1 cellular context compared by ENCODE assay signal in the genomic region with DNA sequence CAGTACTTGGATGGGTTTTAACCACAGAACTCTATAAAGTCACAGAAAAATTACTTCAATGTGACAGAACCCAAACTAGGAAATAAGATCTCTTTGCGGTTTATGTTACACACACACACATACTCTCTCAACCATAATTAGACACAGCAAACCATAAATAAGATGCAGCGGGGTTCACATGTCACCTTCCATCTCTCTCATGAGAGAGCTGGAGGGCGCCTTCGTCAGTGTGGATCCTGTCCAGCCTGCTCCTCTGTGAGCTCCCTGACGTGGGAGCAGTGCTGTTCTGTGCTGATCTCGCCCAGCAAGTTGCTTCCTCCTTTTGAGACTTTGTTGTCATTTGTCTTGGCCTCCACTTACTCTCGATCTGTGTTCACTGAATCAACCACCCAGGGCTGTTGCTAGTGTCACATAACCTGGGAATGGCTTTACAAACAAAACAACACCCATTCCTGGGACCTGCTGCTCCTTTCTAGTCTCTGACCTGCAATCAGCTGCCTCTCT.
A peak's percentile ranks its signal among the peaks of the same experiment; 100 is the strongest.
TF ChIP-seq lines count a peak whose summit lies in the region.

No MANE protein-coding gene starts in this region.

TF ChIP-seq in GM12878, 131 proteins besides CTCF, POLR2A, EP300 and RAD21 (continued from another document and continues in another):
- no peak for TF ChIP-seq POLR2AphosphoS2 (IDR thresholded peaks at IDR 0.05; ENCODE audit: low read depth, low read length)
- peak; percentile 68; the same call in 1 of the 2 replicates for TF ChIP-seq BCL11A (IDR thresholded peaks at IDR 0.05; ENCODE audit: low read depth, low read length)
- TF ChIP-seq SPI1 (IDR thresholded peaks at IDR 0.05; ENCODE audit: borderline replicate concordance, insufficient read depth, low read depth, low read length) = no peak
- TF ChIP-seq PAX5 (IDR thresholded peaks at IDR 0.05; ENCODE audit: borderline replicate concordance, low read depth, low read length) = 0 out of 2 replicates have a peak, but pooled peaks have one; percentile 5
- TF ChIP-seq PRDM15 (CRISPR knock-in tag; IDR thresholded peaks at IDR 0.05) = no peak
- TF ChIP-seq ZNF274 (IDR thresholded peaks at IDR 0.05; ENCODE audit: insufficient read depth, insufficient read length) = no peak
- TF ChIP-seq PKNOX1 (IDR thresholded peaks at IDR 0.05) = peak; percentile 48; the same call in 1 of the 2 replicates
- no peak for TF ChIP-seq HCFC1 (IDR thresholded peaks at IDR 0.05; ENCODE audit: low read length)
- TF ChIP-seq, protein P1, sequence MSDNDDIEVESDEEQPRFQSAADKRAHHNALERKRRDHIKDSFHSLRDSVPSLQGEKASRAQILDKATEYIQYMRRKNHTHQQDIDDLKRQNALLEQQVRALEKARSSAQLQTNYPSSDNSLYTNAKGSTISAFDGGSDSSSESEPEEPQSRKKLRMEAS (IDR thresholded peaks at IDR 0.05; ENCODE audit: low read depth, low read length) = no peak
- TF ChIP-seq TCF12 (IDR thresholded peaks at IDR 0.05; ENCODE audit: low read depth, low read length) = no peak
- peak; percentile 41; the same call in 1 of the 2 replicates for TF ChIP-seq ZNF24 (IDR thresholded peaks at IDR 0.05)
- no peak for TF ChIP-seq HDAC2 (IDR thresholded peaks at IDR 0.05)
- TF ChIP-seq TBL1XR1 (IDR thresholded peaks at IDR 0.05; ENCODE audit: low read depth, low read length) = no peak; the same call in 1 of the 2 replicates
- no peak for TF ChIP-seq ZBTB33 (IDR thresholded peaks at IDR 0.05)
- TF ChIP-seq IKZF2 (IDR thresholded peaks at IDR 0.05) = peak in 1 of 2 experiments; percentile 58; a peak in 2 of 4 replicates
- TF ChIP-seq ZSCAN29 (IDR thresholded peaks at IDR 0.05) = no peak
- TF ChIP-seq BACH1 (IDR thresholded peaks at IDR 0.05; ENCODE audit: borderline replicate concordance) = peak; percentile 53; the same call in 1 of the 2 replicates
- TF ChIP-seq POU2F2 (IDR thresholded peaks at IDR 0.05; ENCODE audit: borderline replicate concordance, low read depth, low read length) = no peak
- TF ChIP-seq EGR1 (IDR thresholded peaks at IDR 0.05; ENCODE audit: borderline replicate concordance in 1 of 2, low read depth in 2 of 2, low read length in 2 of 2) = no peak
- no peak for TF ChIP-seq CEBPB (IDR thresholded peaks at IDR 0.05; ENCODE audit: borderline replicate concordance in 1 of 2, low read depth in 2 of 2, low read length in 2 of 2)
- TF ChIP-seq PAX8 (IDR thresholded peaks at IDR 0.05) = no peak
- no peak for TF ChIP-seq ZNF384 (IDR thresholded peaks at IDR 0.05; ENCODE audit: borderline replicate concordance, low read depth, low read length)
- TF ChIP-seq SRF (IDR thresholded peaks at IDR 0.05; ENCODE audit: low read depth in 2 of 2, low read length in 2 of 2) = no peak
- TF ChIP-seq TCF7 (IDR thresholded peaks at IDR 0.05; ENCODE audit: borderline replicate concordance) = no peak
- no peak for TF ChIP-seq BMI1 (IDR thresholded peaks at IDR 0.05; ENCODE audit: borderline replicate concordance)
- no peak for TF ChIP-seq YBX1 (IDR thresholded peaks at IDR 0.05)
- no peak for TF ChIP-seq MYC (IDR thresholded peaks at IDR 0.05; ENCODE audit: insufficient read depth, insufficient read length, insufficient replicate concordance, low read length, severe bottlenecking)
- no peak for TF ChIP-seq WRNIP1 (IDR thresholded peaks at IDR 0.05; ENCODE audit: borderline replicate concordance, low read depth, low read length)
- no peak for TF ChIP-seq SMAD1 (IDR thresholded peaks at IDR 0.05; ENCODE audit: low read depth, partially characterized antibody)
- TF ChIP-seq SUZ12 (IDR thresholded peaks at IDR 0.05; ENCODE audit: unreplicated experiment) = no peak
- TF ChIP-seq NFXL1 (IDR thresholded peaks at IDR 0.05; ENCODE audit: borderline replicate concordance) = no peak
- TF ChIP-seq IKZF1 (conservative IDR thresholded peaks at IDR 0.05) = peak; percentile 55; the same call in 1 of the 2 replicates
- peak; percentile 97 for TF ChIP-seq RUNX3 (IDR thresholded peaks at IDR 0.05; ENCODE audit: low read length)
- TF ChIP-seq BRCA1 (IDR thresholded peaks at IDR 0.05; ENCODE audit: low read depth, low read length) = no peak
- TF ChIP-seq, protein P2, sequence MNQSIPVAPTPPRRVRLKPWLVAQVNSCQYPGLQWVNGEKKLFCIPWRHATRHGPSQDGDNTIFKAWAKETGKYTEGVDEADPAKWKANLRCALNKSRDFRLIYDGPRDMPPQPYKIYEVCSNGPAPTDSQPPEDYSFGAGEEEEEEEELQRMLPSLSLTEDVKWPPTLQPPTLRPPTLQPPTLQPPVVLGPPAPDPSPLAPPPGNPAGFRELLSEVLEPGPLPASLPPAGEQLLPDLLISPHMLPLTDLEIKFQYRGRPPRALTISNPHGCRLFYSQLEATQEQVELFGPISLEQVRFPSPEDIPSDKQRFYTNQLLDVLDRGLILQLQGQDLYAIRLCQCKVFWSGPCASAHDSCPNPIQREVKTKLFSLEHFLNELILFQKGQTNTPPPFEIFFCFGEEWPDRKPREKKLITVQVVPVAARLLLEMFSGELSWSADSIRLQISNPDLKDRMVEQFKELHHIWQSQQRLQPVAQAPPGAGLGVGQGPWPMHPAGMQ (IDR thresholded peaks at IDR 0.05; ENCODE audit: borderline replicate concordance) = no peak
- TF ChIP-seq TAF1 (IDR thresholded peaks at IDR 0.05; ENCODE audit: borderline replicate concordance, low read depth, low read length) = no peak
- TF ChIP-seq, protein P3, sequence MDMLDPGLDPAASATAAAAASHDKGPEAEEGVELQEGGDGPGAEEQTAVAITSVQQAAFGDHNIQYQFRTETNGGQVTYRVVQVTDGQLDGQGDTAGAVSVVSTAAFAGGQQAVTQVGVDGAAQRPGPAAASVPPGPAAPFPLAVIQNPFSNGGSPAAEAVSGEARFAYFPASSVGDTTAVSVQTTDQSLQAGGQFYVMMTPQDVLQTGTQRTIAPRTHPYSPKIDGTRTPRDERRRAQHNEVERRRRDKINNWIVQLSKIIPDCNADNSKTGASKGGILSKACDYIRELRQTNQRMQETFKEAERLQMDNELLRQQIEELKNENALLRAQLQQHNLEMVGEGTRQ (IDR thresholded peaks at IDR 0.05; ENCODE audit: borderline replicate concordance, low read depth, low read length) = no peak
- TF ChIP-seq, protein P4, sequence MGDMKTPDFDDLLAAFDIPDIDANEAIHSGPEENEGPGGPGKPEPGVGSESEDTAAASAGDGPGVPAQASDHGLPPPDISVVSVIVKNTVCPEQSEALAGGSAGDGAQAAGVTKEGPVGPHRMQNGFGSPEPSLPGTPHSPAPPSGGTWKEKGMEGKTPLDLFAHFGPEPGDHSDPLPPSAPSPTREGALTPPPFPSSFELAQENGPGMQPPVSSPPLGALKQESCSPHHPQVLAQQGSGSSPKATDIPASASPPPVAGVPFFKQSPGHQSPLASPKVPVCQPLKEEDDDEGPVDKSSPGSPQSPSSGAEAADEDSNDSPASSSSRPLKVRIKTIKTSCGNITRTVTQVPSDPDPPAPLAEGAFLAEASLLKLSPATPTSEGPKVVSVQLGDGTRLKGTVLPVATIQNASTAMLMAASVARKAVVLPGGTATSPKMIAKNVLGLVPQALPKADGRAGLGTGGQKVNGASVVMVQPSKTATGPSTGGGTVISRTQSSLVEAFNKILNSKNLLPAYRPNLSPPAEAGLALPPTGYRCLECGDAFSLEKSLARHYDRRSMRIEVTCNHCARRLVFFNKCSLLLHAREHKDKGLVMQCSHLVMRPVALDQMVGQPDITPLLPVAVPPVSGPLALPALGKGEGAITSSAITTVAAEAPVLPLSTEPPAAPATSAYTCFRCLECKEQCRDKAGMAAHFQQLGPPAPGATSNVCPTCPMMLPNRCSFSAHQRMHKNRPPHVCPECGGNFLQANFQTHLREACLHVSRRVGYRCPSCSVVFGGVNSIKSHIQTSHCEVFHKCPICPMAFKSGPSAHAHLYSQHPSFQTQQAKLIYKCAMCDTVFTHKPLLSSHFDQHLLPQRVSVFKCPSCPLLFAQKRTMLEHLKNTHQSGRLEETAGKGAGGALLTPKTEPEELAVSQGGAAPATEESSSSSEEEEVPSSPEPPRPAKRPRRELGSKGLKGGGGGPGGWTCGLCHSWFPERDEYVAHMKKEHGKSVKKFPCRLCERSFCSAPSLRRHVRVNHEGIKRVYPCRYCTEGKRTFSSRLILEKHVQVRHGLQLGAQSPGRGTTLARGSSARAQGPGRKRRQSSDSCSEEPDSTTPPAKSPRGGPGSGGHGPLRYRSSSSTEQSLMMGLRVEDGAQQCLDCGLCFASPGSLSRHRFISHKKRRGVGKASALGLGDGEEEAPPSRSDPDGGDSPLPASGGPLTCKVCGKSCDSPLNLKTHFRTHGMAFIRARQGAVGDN (IDR thresholded peaks at IDR 0.05) = peak; percentile 67
- TF ChIP-seq JUND (IDR thresholded peaks at IDR 0.05; ENCODE audit: low read depth, low read length) = no peak
- TF ChIP-seq NFYA (IDR thresholded peaks at IDR 0.05; ENCODE audit: borderline replicate concordance, low read depth, low read length) = no peak
- TF ChIP-seq BHLHE40 (IDR thresholded peaks at IDR 0.05; ENCODE audit: borderline replicate concordance in 1 of 2, low read depth in 2 of 2, low read length in 1 of 2) = peak in 1 of 2 experiments; percentile 48; a peak in 2 of 4 replicates
- TF ChIP-seq SREBF2 (IDR thresholded peaks at IDR 0.05; ENCODE audit: low read length) = no peak
- TF ChIP-seq HDGF (IDR thresholded peaks at IDR 0.05) = no peak
- no peak for TF ChIP-seq SIN3A (IDR thresholded peaks at IDR 0.05; ENCODE audit: low read depth, low read length)
- no peak for TF ChIP-seq RAD51 (IDR thresholded peaks at IDR 0.05)
- TF ChIP-seq CHD1 (IDR thresholded peaks at IDR 0.05; ENCODE audit: low read depth, low read length) = no peak
- TF ChIP-seq GABPA (IDR thresholded peaks at IDR 0.05; ENCODE audit: low read depth) = no peak
- no peak for TF ChIP-seq PML (IDR thresholded peaks at IDR 0.05; ENCODE audit: low read length)
- no peak for TF ChIP-seq EZH2 (IDR thresholded peaks at IDR 0.05; ENCODE audit: borderline replicate concordance, control insufficient read depth, low read depth, low read length)
- peak; percentile 63; the same call in 1 of the 2 replicates for TF ChIP-seq ATF2 (IDR thresholded peaks at IDR 0.05; ENCODE audit: low read length)
- TF ChIP-seq CBFB (IDR thresholded peaks at IDR 0.05; ENCODE audit: low read depth) = peak; percentile 83
- TF ChIP-seq TCF3 (IDR thresholded peaks at IDR 0.05; ENCODE audit: borderline replicate concordance, insufficient read depth, low read depth, low read length) = no peak
- TF ChIP-seq CREB1 (IDR thresholded peaks at IDR 0.05; ENCODE audit: low read depth) = 0 out of 2 replicates have a peak, but pooled peaks have one; percentile 23
